In the genomic region with DNA sequence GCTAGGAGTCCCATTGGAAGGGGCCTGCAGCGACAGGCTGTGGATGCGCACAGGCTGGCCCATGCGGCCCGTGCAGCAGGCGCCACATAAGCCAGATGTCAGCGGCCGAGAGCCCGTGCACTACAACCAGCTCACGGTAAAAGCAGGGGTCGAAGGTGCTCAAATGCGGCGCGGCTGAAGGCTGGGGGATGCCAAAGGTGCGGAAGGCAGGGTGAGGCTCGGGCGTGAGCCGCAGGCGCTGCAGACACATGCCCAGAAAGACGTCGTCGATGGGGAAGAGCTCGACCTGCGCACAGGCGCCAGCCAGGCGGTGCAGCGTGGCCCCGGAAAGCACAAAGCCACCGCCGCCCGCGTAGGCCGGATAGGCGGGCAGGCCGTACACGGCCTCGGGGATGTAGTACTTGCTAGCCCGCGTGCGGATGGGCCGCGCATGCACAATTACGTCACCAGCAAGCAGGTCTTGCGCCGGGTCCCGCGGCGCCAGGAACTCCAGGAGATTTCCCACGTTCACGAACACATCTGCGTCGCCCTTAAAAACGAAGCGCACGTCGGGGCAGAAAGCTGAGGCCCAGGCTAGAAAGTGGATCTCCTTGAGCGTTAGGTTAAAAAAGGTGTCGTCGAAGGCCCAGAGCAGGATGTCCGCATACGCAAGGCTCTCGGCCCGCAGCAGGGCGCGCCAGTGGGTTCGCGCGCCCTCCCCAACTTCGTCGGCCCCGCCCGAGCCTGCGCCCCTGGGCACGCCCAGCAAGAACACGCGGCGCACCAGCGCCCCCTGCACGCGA, we compare ENCODE assay signal across 1 cellular context.
TF ChIP-seq lines count a peak whose summit lies in the region.

No MANE protein-coding gene starts in this region.

TF ChIP-seq in endothelial cell of umbilical vein, 7 proteins besides CTCF, POLR2A, EP300 and RAD21:
- no peak for TF ChIP-seq JUN (IDR thresholded peaks at IDR 0.05; ENCODE audit: borderline replicate concordance, insufficient read depth, insufficient read length, low read depth)
- TF ChIP-seq, protein P1, sequence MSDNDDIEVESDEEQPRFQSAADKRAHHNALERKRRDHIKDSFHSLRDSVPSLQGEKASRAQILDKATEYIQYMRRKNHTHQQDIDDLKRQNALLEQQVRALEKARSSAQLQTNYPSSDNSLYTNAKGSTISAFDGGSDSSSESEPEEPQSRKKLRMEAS (IDR thresholded peaks at IDR 0.05; ENCODE audit: insufficient read depth, insufficient read length), result no peak
- no peak for TF ChIP-seq EZH2 (IDR thresholded peaks at IDR 0.05; ENCODE audit: borderline replicate concordance, low read depth, low read length, severe bottlenecking)
- TF ChIP-seq GATA2 (IDR thresholded peaks at IDR 0.05; ENCODE audit: insufficient read depth, insufficient read length, low read depth, low read length), result no peak
- TF ChIP-seq FOS (IDR thresholded peaks at IDR 0.05; ENCODE audit: borderline replicate concordance, insufficient read depth, low read length), result no peak
- TF ChIP-seq POLR2AphosphoS5 (IDR thresholded peaks at IDR 0.05; ENCODE audit: insufficient read depth, low read depth, low read length), result no peak
- no peak for TF ChIP-seq MYC (IDR thresholded peaks at IDR 0.05; ENCODE audit: low read depth, low read length)
